9 cellular contexts compared by ENCODE assay signal in genomic region chr12:3129301-3130052, GRCh38. TPM values are rescaled to one million over a fixed set of nuclear protein-coding genes. Genes with fewer than 3 reads are reported as not detected.
DNase-seq lines count a peak whose midpoint lies in the region; ATAC-seq, FAIRE-seq and TF ChIP-seq lines count a peak whose summit lies in the region.
"Had no signal": no experiment of that assay in that cellular context is flagged by ENCODE, and none has a peak within 500 bp of the region (broad histone marks: within the 10 kb centered on the region; RNA-seq: fewer than 3 reads in every experiment).

No MANE protein-coding gene starts in this region.

- no peaks in the 10 kb centered on the region for H4K20me1 ChIP-seq in endothelial cell of umbilical vein (replicated peaks; ENCODE audit: control insufficient read depth, extremely low read depth, insufficient read depth, low read length)

- H3K4me1 ChIP-seq in right atrium auricular region, result peaks cover 0 to 57% of the 10 kb centered on the region in 2 donors
- H3K4me1 ChIP-seq in endothelial cell of umbilical vein (ENCODE audit: control insufficient read depth, extremely low read depth, insufficient read depth, low read length), result peaks cover 26% of the 10 kb centered on the region
- peaks cover 18 to 43% of the 10 kb centered on the region in 2 donors for H3K4me1 ChIP-seq in thoracic aorta (ENCODE audit: control insufficient read depth in 1 of 2, low read depth in 2 of 2)

- ATAC-seq in thoracic aorta (ENCODE audit: insufficient number of reproducible peaks, low FRiP score, low read depth), result no peak
- ATAC-seq: Panc1 had no signal

- POLR2A ChIA-PET in endothelial cell of umbilical vein (lab: Charles Lee) (interaction anchor here (1.2 kb wide), 1 partner anchor 32 kb away, joined by 3 read pairs; no protein-coding TSS in a partner anchor), HEK293T (lab: Yijun Ruan, JAX) (no interaction called here)

- TF ChIP-seq CTCF in right atrium auricular region (IDR thresholded peaks at IDR 0.05) (no peak), endothelial cell of umbilical vein (IDR thresholded peaks at IDR 0.05; ENCODE audit: extremely low read depth in 1 of 2, insufficient read depth in 1 of 2, low read depth in 1 of 2, low read length in 2 of 2) (no peak), thoracic aorta (IDR thresholded peaks at IDR 0.05) (no peak), lower leg skin (IDR thresholded peaks at IDR 0.05) (no peak)

- no TSS peak for BruUV-seq in endothelial cell of umbilical vein (replicated peaks; lab: Mats Ljungman, UMichigan)

- H3K36me3 ChIP-seq in right atrium auricular region (no peaks in the 10 kb centered on the region), endothelial cell of umbilical vein (ENCODE audit: control insufficient read depth in 2 of 2, extremely low read depth in 1 of 2, insufficient read depth in 2 of 2, low read length in 2 of 2) (no peaks in the 10 kb centered on the region), thoracic aorta (no peaks in the 10 kb centered on the region), H7 (replicated peaks; ENCODE audit: control insufficient read depth, insufficient read depth, low read length) (no peaks in the 10 kb centered on the region; the same call in 1 of the 2 replicates)

- H2AFZ ChIP-seq in endothelial cell of umbilical vein (ENCODE audit: low read depth, low read length), result no peak overlapping the region

- no peak overlapping the region for H3K4me2 ChIP-seq in endothelial cell of umbilical vein (ENCODE audit: insufficient read depth, low read length)

- no peaks in the 10 kb centered on the region for H3K79me2 ChIP-seq in endothelial cell of umbilical vein (ENCODE audit: control insufficient read depth, insufficient read depth, low read length)

- intact Hi-C loops in cardiac septum (cut with DNase I), result loop anchor here (2.0 kb wide), 1 partner anchor 53 kb away; the partner anchor contains the start of gene TSPAN9
- intact Hi-C loops in endothelial cell of umbilical vein (cut with micrococcal nuclease), result no loop called here
- intact Hi-C loops in lower leg skin (cut with DNase I; ENCODE audit: low total_unique reads), result loop anchor here (10.0 kb wide), 1 partner anchor 65 kb away; no protein-coding TSS in a partner anchor

- dilution Hi-C loops in endothelial cell of umbilical vein (cut with MboI; ENCODE audit: extremely low pct_ligation_motif_present, low sequenced_read_pairs), result loop anchor here (5.0 kb wide), 1 partner anchor 148 kb away; no protein-coding TSS in a partner anchor

- TF ChIP-seq POLR2A in endothelial cell of umbilical vein (IDR thresholded peaks at IDR 0.05; ENCODE audit: low read depth, low read length) (no peak), lower leg skin (IDR thresholded peaks at IDR 0.05) (no peak)

- DNase-seq in right atrium auricular region (ENCODE audit: low spot score), result no peak
- no peak for DNase-seq in cardiac septum (ENCODE audit: low spot score)
- DNase-seq in RCC 7860 (ENCODE audit: low spot score), result peak; percentile 31
- no peak for DNase-seq in endothelial cell of umbilical vein (ENCODE audit: low read depth, low spot score)
- DNase-seq in thoracic aorta (ENCODE audit: low spot score), result no peak
- no peak for DNase-seq in H7
- no peak for DNase-seq in lower leg skin (ENCODE audit: low spot score in 2 of 2)
- no peak for DNase-seq in HEK293T (ENCODE audit: extremely low spot score)

- H3K9me1 ChIP-seq in endothelial cell of umbilical vein (replicated peaks; ENCODE audit: control insufficient read depth, extremely low read depth, insufficient read depth, low read length), result no peaks in the 10 kb centered on the region

- H3K4me3 ChIP-seq in right atrium auricular region, result no peak overlapping the region
- no peak overlapping the region for H3K4me3 ChIP-seq in endothelial cell of umbilical vein (replicated peaks in 1 of 3; ENCODE audit: insufficient read depth in 1 of 3, low read depth in 1 of 3, low read length in 3 of 3)
- H3K4me3 ChIP-seq in thoracic aorta, result peak overlapping the region; percentile 52
- no peak overlapping the region for H3K4me3 ChIP-seq in H7 (ENCODE audit: insufficient read depth, low read depth, low read length)
- no peak overlapping the region for H3K4me3 ChIP-seq in lower leg skin (ENCODE audit: low read depth, poor library complexity, severe bottlenecking)

- H3K27ac ChIP-seq in right atrium auricular region, result peak overlapping the region; percentile 73 to 82
- no peak overlapping the region for H3K27ac ChIP-seq in endothelial cell of umbilical vein (ENCODE audit: insufficient read depth, low read depth, low read length)
- peak overlapping the region in 1 of 2 donors; percentile 67 for H3K27ac ChIP-seq in thoracic aorta

- peak; percentile 66 for FAIRE-seq in RCC 7860 (lab: Jason Lieb, UNC)
- peak; percentile 94 for FAIRE-seq in endothelial cell of umbilical vein (lab: Jason Lieb, UNC)

- H3K9me3 ChIP-seq in right atrium auricular region (peaks cover 0 to 6% of the 10 kb centered on the region in 2 donors), endothelial cell of umbilical vein (replicated peaks; ENCODE audit: control insufficient read depth, insufficient read depth, low read length) (no peaks in the 10 kb centered on the region), thoracic aorta (peaks cover 7% of the 10 kb centered on the region)

- CTCF ChIA-PET in endothelial cell of umbilical vein (lab: Charles Lee) (interaction anchor here (0.7 to 3.1 kb wide), 6 partner anchors 24 to 150 kb away, joined by 3 to 32 read pairs (median 4); no protein-coding TSS in a partner anchor), HEK293T (lab: Yijun Ruan, JAX) (interaction anchor here (1.0 to 2.2 kb wide), 2 partner anchors 73 to 146 kb away, joined by 3 to 9 read pairs; no protein-coding TSS in a partner anchor)

- H3K9ac ChIP-seq in endothelial cell of umbilical vein (replicated peaks; ENCODE audit: extremely low read depth, insufficient read depth, low read length), result no peak overlapping the region

- H3K27me3 ChIP-seq in right atrium auricular region, result no peaks in the 10 kb centered on the region
- H3K27me3 ChIP-seq in endothelial cell of umbilical vein (ENCODE audit: control insufficient read depth in 2 of 2, insufficient read depth in 2 of 2, low read length in 2 of 2), result no peaks in the 10 kb centered on the region
- no peaks in the 10 kb centered on the region for H3K27me3 ChIP-seq in thoracic aorta (replicated peaks; ENCODE audit: insufficient read depth)
- no peaks in the 10 kb centered on the region for H3K27me3 ChIP-seq in H7 (ENCODE audit: control insufficient read depth, insufficient read depth, low read length)

- 65 to 73% methylated on average over 12 of the region's 12 CpGs for whole genome bisulfite sequencing in lower leg skin, 2 donors

TF ChIP-seq in endothelial cell of umbilical vein, 7 proteins besides CTCF, POLR2A, EP300 and RAD21:
- TF ChIP-seq EZH2 (IDR thresholded peaks at IDR 0.05; ENCODE audit: borderline replicate concordance, low read depth, low read length, severe bottlenecking) (no peak), POLR2AphosphoS5 (IDR thresholded peaks at IDR 0.05; ENCODE audit: insufficient read depth, low read depth, low read length) (peak; percentile 74), MYC (IDR thresholded peaks at IDR 0.05; ENCODE audit: low read depth, low read length) (no peak), JUN (IDR thresholded peaks at IDR 0.05; ENCODE audit: borderline replicate concordance, insufficient read depth, insufficient read length, low read depth) (no peak), FOS (IDR thresholded peaks at IDR 0.05; ENCODE audit: borderline replicate concordance, insufficient read depth, low read length) (no peak), MAX (IDR thresholded peaks at IDR 0.05; ENCODE audit: insufficient read depth, insufficient read length) (no peak), GATA2 (IDR thresholded peaks at IDR 0.05; ENCODE audit: insufficient read depth, insufficient read length, low read depth, low read length) (no peak)
TF ChIP-seq in endothelial cell of umbilical vein: peak in this region for 1.

TF ChIP-seq in HEK293T, 16 proteins besides CTCF, POLR2A, EP300 and RAD21:
- TF ChIP-seq BHLHE40 (IDR thresholded peaks at IDR 0.05; ENCODE audit: borderline replicate concordance), result no peak
- no peak for TF ChIP-seq FOXA1 (IDR thresholded peaks at IDR 0.05)
- TF ChIP-seq SUZ12 (IDR thresholded peaks at IDR 0.05), result no peak
- no peak for TF ChIP-seq PKNOX1 (IDR thresholded peaks at IDR 0.05)
- no peak for TF ChIP-seq ELF4 (IDR thresholded peaks at IDR 0.05)
- TF ChIP-seq L3MBTL2 (conservative IDR thresholded peaks at IDR 0.05), result no peak
- no peak for TF ChIP-seq NFRKB (IDR thresholded peaks at IDR 0.05)
- no peak for TF ChIP-seq TARDBP (IDR thresholded peaks at IDR 0.05)
- no peak for TF ChIP-seq LEF1 (IDR thresholded peaks at IDR 0.05; ENCODE audit: borderline replicate concordance)
- TF ChIP-seq ZNF384 (IDR thresholded peaks at IDR 0.05), result no peak
- TF ChIP-seq CTBP1 (IDR thresholded peaks at IDR 0.05; ENCODE audit: borderline replicate concordance), result no peak
- TF ChIP-seq HDGF (IDR thresholded peaks at IDR 0.05; ENCODE audit: borderline replicate concordance), result no peak
- no peak for TF ChIP-seq FOXK2 (IDR thresholded peaks at IDR 0.05)
- no peak for TF ChIP-seq SP1 (IDR thresholded peaks at IDR 0.05)
- no peak for TF ChIP-seq ARNT (IDR thresholded peaks at IDR 0.05)
- no peak for TF ChIP-seq FOXM1 (IDR thresholded peaks at IDR 0.05; ENCODE audit: borderline replicate concordance)
TF ChIP-seq in HEK293T: peak in this region for 0.

RNA-seq across cellular contexts. Expression of gene TSPAN9, which starts 52.3 kb away (rescaled TPM):
- total RNA-seq in right atrium auricular region (100 to 1,000 TPM; 103 to 185 TPM), cardiac septum (299 TPM), endothelial cell of umbilical vein (55.1 and 66.8 TPM in 2 replicates), thoracic aorta (10 to 100 TPM; 39.5 to 50.2 TPM), lower leg skin (10 to 100 TPM; 27.9 to 49.1 (median 42.0) TPM)
- 43.3 and 46.8 TPM in 2 replicates for polyA plus RNA-seq in endothelial cell of umbilical vein
- 48.4 and 54.9 TPM in 2 replicates for polyA plus RNA-seq in endothelial cell of umbilical vein (2011; cell fraction: cytosol; rRNA removed)
- 58.7 and 68.7 TPM in 2 replicates for polyA plus RNA-seq in endothelial cell of umbilical vein (2011; cell fraction: nucleus; rRNA removed)
- polyA plus RNA-seq in endothelial cell of umbilical vein (2012), result 39.4 and 63.3 TPM in 2 replicates
- polyA minus RNA-seq in endothelial cell of umbilical vein, result 74.6 and 116 TPM in 2 replicates
- 1.0 TPM for polyA minus RNA-seq in endothelial cell of umbilical vein (2011; cell fraction: cytosol; rRNA and poly(A)+ RNA removed)
- polyA minus RNA-seq in endothelial cell of umbilical vein (2011; cell fraction: nucleus; rRNA and poly(A)+ RNA removed), result 25.0 and 34.3 TPM in 2 replicates
- 20.5 and 22.4 TPM in 2 replicates for total RNA-seq in H7 (2014; rRNA removed; shearing (Covaris generic))
